In the genomic region with DNA sequence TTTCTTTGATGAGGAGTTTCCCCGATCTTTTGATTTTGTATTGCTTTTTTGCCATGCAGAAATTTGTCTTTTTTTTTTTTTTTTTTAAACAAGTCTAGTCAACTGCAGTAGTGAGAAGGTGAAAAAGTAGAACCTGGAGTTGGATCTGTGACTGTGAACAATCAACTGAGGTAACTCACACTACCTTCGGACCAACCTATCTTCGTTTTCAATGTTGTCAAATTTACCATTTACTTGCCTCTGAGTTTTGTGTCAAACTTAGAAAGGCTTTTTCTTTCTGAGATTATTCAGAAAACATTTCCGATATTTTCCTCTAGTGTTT, we compare ENCODE assay signal across 34 cellular contexts. TPM values are rescaled to one million over a fixed set of nuclear protein-coding genes. Genes with fewer than 3 reads are reported as not detected.
DNase-seq lines count a peak whose midpoint lies in the region; ATAC-seq, FAIRE-seq and TF ChIP-seq lines count a peak whose summit lies in the region.
"Had no signal": no experiment of that assay in that cellular context is flagged by ENCODE, and none has a peak within 500 bp of the region (broad histone marks: within the 10 kb centered on the region; RNA-seq: fewer than 3 reads in every experiment).

No MANE protein-coding gene starts in this region.

- no peak for ATAC-seq in activated CD8-positive, alpha-beta memory T cell treated with anti-CD3 and anti-CD28 coated beads, Interleukin-2, amount 10 ng/mL, durations not matched to agents 7 days and 5 days
- ATAC-seq in K562, result no peak
- no peak for ATAC-seq in lower lobe of right lung
- ATAC-seq: heart left ventricle, natural killer cell, psoas muscle had no signal

- H3K27me3 ChIP-seq in CD4-positive, alpha-beta memory T cell (ENCODE audit: insufficient read depth, low read length), result no peaks in the 10 kb centered on the region
- H3K27me3 ChIP-seq in K562 (ENCODE audit: control insufficient read depth in 2 of 2, insufficient read depth in 2 of 2, low read length in 2 of 2) (no peaks in the 10 kb centered on the region), lower lobe of right lung (ENCODE audit: low read depth) (no peaks in the 10 kb centered on the region)
- H3K27me3 ChIP-seq: brain microvascular endothelial cell, dorsolateral prefrontal cortex, heart left ventricle, sigmoid colon, SJCRH30, tibial nerve had no signal

- 46% methylated on average over 4 of the region's 4 CpGs for WGBS in K562 (ENCODE audit: insufficient coverage, low coverage, missing lambda C conversion rate)

- H3K4me2 ChIP-seq in K562 (ENCODE audit: insufficient read depth, low read length), result no peak overlapping the region

- H3K36me3 Mint-ChIP-seq in activated CD8-positive, alpha-beta memory T cell treated with anti-CD3 and anti-CD28 coated beads, Interleukin-2, amount 10 ng/mL, durations not matched to agents 7 days and 5 days, result peaks cover 7% of the 10 kb centered on the region
- peaks cover 9 to 22% of the 10 kb centered on the region in 2 donors for H3K36me3 Mint-ChIP-seq in CD4-positive, alpha-beta memory T cell
- H3K36me3 Mint-ChIP-seq in activated CD4-positive, alpha-beta memory T cell treated with anti-CD3 and anti-CD28 coated beads for 36 hours, result peaks cover 10% of the 10 kb centered on the region
- H3K36me3 Mint-ChIP-seq: natural killer cell had no signal

- no peak overlapping the region for H3K4me3 Mint-ChIP-seq in activated CD8-positive, alpha-beta memory T cell treated with anti-CD3 and anti-CD28 coated beads, Interleukin-2, amount 10 ng/mL, durations not matched to agents 7 days and 5 days
- H3K4me3 Mint-ChIP-seq in CD4-positive, alpha-beta memory T cell, result peak overlapping the region; percentile 23 to 77 (median 66)
- H3K4me3 Mint-ChIP-seq in activated CD4-positive, alpha-beta memory T cell treated with anti-CD3 and anti-CD28 coated beads for 36 hours, result peak overlapping the region; percentile 56
- H3K4me3 Mint-ChIP-seq: B cell, natural killer cell had no signal

- H3K4me1 ChIP-seq in CD4-positive, alpha-beta memory T cell (ENCODE audit: insufficient read depth, low read length), result peaks cover 22% of the 10 kb centered on the region
- H3K4me1 ChIP-seq in K562 (replicated peaks in 1 of 2; ENCODE audit: control insufficient read depth in 2 of 2, insufficient read depth in 2 of 2, low read length in 2 of 2) (peaks cover 3 to 6% of the 10 kb centered on the region in 2 experiments; a peak in 3 of 5 replicates), lower lobe of right lung (no peaks in the 10 kb centered on the region)
- H3K4me1 ChIP-seq: psoas muscle, sigmoid colon, SJCRH30, tibial nerve had no signal

- no peaks in the 10 kb centered on the region for H3K9me3 ChIP-seq in CD4-positive, alpha-beta memory T cell (ENCODE audit: control insufficient read depth in 1 of 2, low read length in 2 of 2)
- H3K9me3 ChIP-seq in K562 (replicated peaks; ENCODE audit: control insufficient read depth, insufficient read depth, low read depth, low read length), result no peaks in the 10 kb centered on the region
- H3K9me3 ChIP-seq in lower lobe of right lung, result no peaks in the 10 kb centered on the region
- H3K9me3 ChIP-seq: heart left ventricle, psoas muscle, sigmoid colon, SJCRH30 had no signal

- CTCF ChIA-PET in activated CD8-positive, alpha-beta memory T cell treated with anti-CD3 and anti-CD28 coated beads, Interleukin-2, amount 10 ng/mL, durations not matched to agents 7 days and 5 days (lab: Charles Lee), result no interaction called here
- CTCF ChIA-PET in CD4-positive, alpha-beta memory T cell (lab: Charles Lee; ENCODE audit: partially characterized antibody), result no interaction called here
- CTCF ChIA-PET in activated CD4-positive, alpha-beta memory T cell treated with anti-CD3 and anti-CD28 coated beads for 36 hours (lab: Charles Lee), result interaction anchor here (1.0 to 1.5 kb wide), 3 partner anchors 19 to 89 kb away, joined by 3 to 6 read pairs (median 3); no protein-coding TSS in a partner anchor
- CTCF ChIA-PET in K562 (lab: Yijun Ruan, JAX; ENCODE audit: low intra/inter-chr PET ratio), result no interaction called here

- DNase-seq in activated CD8-positive, alpha-beta memory T cell treated with anti-CD3 and anti-CD28 coated beads, Interleukin-2, amount 10 ng/mL, durations not matched to agents 7 days and 5 days, result no peak
- DNase-seq in activated CD8-positive, alpha-beta memory T cell treated with anti-CD3 and anti-CD28 coated beads, Interleukin-2, amount 50 U/mL, for 48 hours, result no peak
- DNase-seq in CD4-positive, alpha-beta memory T cell, result no peak
- DNase-seq in activated CD4-positive, alpha-beta memory T cell treated with anti-CD3 and anti-CD28 coated beads for 36 hours, result no peak
- DNase-seq in K562 (ENCODE audit: extremely low read depth in 1 of 4, low spot score in 3 of 4), result no peak
- DNase-seq in islet precursor cell, result no peak
- DNase-seq in lower lobe of right lung, result no peak
- no peak for DNase-seq in NCI-H187 treated with DMSO at 0.1 percent for 48 hours (lab: John Stamatoyannopoulos, UW)
- DNase-seq: ACHN; activated CD4-positive, CD25-positive, alpha-beta regulatory T cell; amygdala; brain microvascular endothelial cell; cerebellar nuclear complex; COR-L47; dorsolateral prefrontal cortex; foreskin melanocyte; heart left ventricle; midbrain; natural killer cell; NCI-H1105; NCI-H1930; NCI-H510A treated with DMSO at 0.1 percent for 48 hours; nucleus accumbens; psoas muscle; RPMI8226; SJCRH30; stimulated activated CD4-positive, alpha-beta T cell treated with anti-CD3 and anti-CD28 coated beads, Interleukin-12 subunit alpha, Interleukin-12 subunit beta, amount 100 ng/mL, for 4 hours; stimulated activated CD4-positive, alpha-beta T cell treated with anti-CD3 and anti-CD28 coated beads, Interleukin-2, amount 100 ng/mL, for 48 hours; SW 1271 had no signal

- peaks cover 4% of the 10 kb centered on the region for H3K36me3 ChIP-seq in CD4-positive, alpha-beta memory T cell (ENCODE audit: insufficient read depth, low read length)
- H3K36me3 ChIP-seq in K562 (ENCODE audit: control insufficient read depth, insufficient read depth, low read length), result peaks cover 3% of the 10 kb centered on the region; the same call in 1 of the 3 replicates
- H3K36me3 ChIP-seq in lower lobe of right lung, result peaks cover 10% of the 10 kb centered on the region
- H3K36me3 ChIP-seq: SJCRH30 had no signal

- no peaks in the 10 kb centered on the region for H3K79me2 ChIP-seq in K562 (ENCODE audit: control insufficient read depth, insufficient read depth, low read length)

- H3K9ac ChIP-seq in K562 (ENCODE audit: insufficient read depth in 1 of 2, low read depth in 2 of 2, low read length in 2 of 2), result no peak overlapping the region

- H3K27me3 Mint-ChIP-seq in activated CD8-positive, alpha-beta memory T cell treated with anti-CD3 and anti-CD28 coated beads, Interleukin-2, amount 10 ng/mL, durations not matched to agents 7 days and 5 days, result no peaks in the 10 kb centered on the region
- H3K27me3 Mint-ChIP-seq in CD4-positive, alpha-beta memory T cell, result no peaks in the 10 kb centered on the region
- H3K27me3 Mint-ChIP-seq in activated CD4-positive, alpha-beta memory T cell treated with anti-CD3 and anti-CD28 coated beads for 36 hours, result no peaks in the 10 kb centered on the region
- H3K27me3 Mint-ChIP-seq: B cell had no signal

- H3K4me1 Mint-ChIP-seq in activated CD8-positive, alpha-beta memory T cell treated with anti-CD3 and anti-CD28 coated beads, Interleukin-2, amount 10 ng/mL, durations not matched to agents 7 days and 5 days, result peaks cover 16% of the 10 kb centered on the region
- H3K4me1 Mint-ChIP-seq in CD4-positive, alpha-beta memory T cell, result peaks cover 26 to 48% (median 37%) of the 10 kb centered on the region in 4 donors
- peaks cover 37% of the 10 kb centered on the region for H3K4me1 Mint-ChIP-seq in activated CD4-positive, alpha-beta memory T cell treated with anti-CD3 and anti-CD28 coated beads for 36 hours (ENCODE audit: low read depth)
- H3K4me1 Mint-ChIP-seq: B cell had no signal

- no peak for FAIRE-seq in K562 (lab: Jason Lieb, UNC)
- FAIRE-seq: GM12892, keratinocyte had no signal

- POLR2A ChIA-PET in CD4-positive, alpha-beta memory T cell (lab: Charles Lee; ENCODE audit: partially characterized antibody), result interaction anchor here (1.4 to 5.5 kb wide), 2 partner anchors 11 to 46 kb away, joined by 3 to 36 read pairs; no protein-coding TSS in a partner anchor
- POLR2A ChIA-PET in activated CD4-positive, alpha-beta memory T cell treated with anti-CD3 and anti-CD28 coated beads for 36 hours (lab: Charles Lee), result no interaction called here
- POLR2A ChIA-PET in K562 (lab: Yijun Ruan, JAX), result interaction anchor here (1.0 to 5.6 kb wide), 5 partner anchors 9 to 81 kb away, joined by 3 to 46 read pairs (median 6); no protein-coding TSS in a partner anchor

- TF ChIP-seq CTCF in K562 (IDR thresholded peaks at IDR 0.05 in 2 of 3, conservative IDR thresholded peaks at IDR 0.05 in 1 of 3; ENCODE audit: insufficient read depth in 2 of 3, low read depth in 1 of 3, low read length in 3 of 3), result no peak
- TF ChIP-seq CTCF in lower lobe of right lung (IDR thresholded peaks at IDR 0.05), result no peak

- TF ChIP-seq RAD21 in K562 (CRISPR knock-in tag; conservative IDR thresholded peaks at IDR 0.05 in 1 of 2, IDR thresholded peaks at IDR 0.05 in 1 of 2), result no peak

- no peak overlapping the region for H2AFZ ChIP-seq in K562 (ENCODE audit: low read depth, low read length)

- H3K27ac ChIP-seq in CD4-positive, alpha-beta memory T cell (ENCODE audit: low read depth, low read length), result no peak overlapping the region
- H3K27ac ChIP-seq in K562 (ENCODE audit: extremely low read depth, low read depth, low read length) (no peak overlapping the region), lower lobe of right lung (no peak overlapping the region)
- H3K27ac ChIP-seq: brain microvascular endothelial cell, dorsolateral prefrontal cortex, psoas muscle, sigmoid colon, SJCRH30, tibial nerve had no signal

- H3K27ac Mint-ChIP-seq in activated CD8-positive, alpha-beta memory T cell treated with anti-CD3 and anti-CD28 coated beads, Interleukin-2, amount 10 ng/mL, durations not matched to agents 7 days and 5 days, result peak overlapping the region; percentile 65
- H3K27ac Mint-ChIP-seq in CD4-positive, alpha-beta memory T cell, result peak overlapping the region; percentile 80 to 87 (median 84)
- H3K27ac Mint-ChIP-seq in activated CD4-positive, alpha-beta memory T cell treated with anti-CD3 and anti-CD28 coated beads for 36 hours, result peak overlapping the region; percentile 87
- H3K27ac Mint-ChIP-seq: B cell, natural killer cell had no signal

- peaks cover 16% of the 10 kb centered on the region for H4K20me1 ChIP-seq in K562 (replicated peaks; ENCODE audit: control insufficient read depth, insufficient read depth, low read length)

- no peaks in the 10 kb centered on the region for H3K9me1 ChIP-seq in K562 (ENCODE audit: control insufficient read depth, insufficient read depth, low read length)

- intact Hi-C loops in CD4-positive, alpha-beta memory T cell (cut with micrococcal nuclease), result no loop called here
- intact Hi-C loops in activated CD4-positive, alpha-beta memory T cell treated with anti-CD3 and anti-CD28 coated beads for 36 hours (cut with micrococcal nuclease), result loop anchor here (1.0 to 2.0 kb wide), 2 partner anchors 21 to 76 kb away; no protein-coding TSS in a partner anchor
- intact Hi-C loops in K562 (cut with micrococcal nuclease), result no loop called here
- intact Hi-C loops in lower lobe of right lung (cut with DNase I), result no loop called here

- TF ChIP-seq EP300 in K562 (IDR thresholded peaks at IDR 0.05; ENCODE audit: low read length), result no peak

- no TSS peak for BruUV-seq in K562 (replicated peaks; lab: Mats Ljungman, UMichigan)

- no peak for TF ChIP-seq POLR2A in K562 (conservative IDR thresholded peaks at IDR 0.05)

- no peak overlapping the region for H3K4me3 ChIP-seq in CD4-positive, alpha-beta memory T cell (ENCODE audit: low read length in 2 of 2)
- no peak overlapping the region for H3K4me3 ChIP-seq in K562
- no peak overlapping the region for H3K4me3 ChIP-seq in lower lobe of right lung
- H3K4me3 ChIP-seq: dorsolateral prefrontal cortex, heart left ventricle, psoas muscle, sigmoid colon, SJCRH30, tibial nerve had no signal

- no peaks in the 10 kb centered on the region for H3K9me3 Mint-ChIP-seq in activated CD8-positive, alpha-beta memory T cell treated with anti-CD3 and anti-CD28 coated beads, Interleukin-2, amount 10 ng/mL, durations not matched to agents 7 days and 5 days (ENCODE audit: low read depth)
- no peaks in the 10 kb centered on the region for H3K9me3 Mint-ChIP-seq in CD4-positive, alpha-beta memory T cell
- no peaks in the 10 kb centered on the region for H3K9me3 Mint-ChIP-seq in activated CD4-positive, alpha-beta memory T cell treated with anti-CD3 and anti-CD28 coated beads for 36 hours
- H3K9me3 Mint-ChIP-seq: natural killer cell had no signal

- in situ Hi-C loops in K562 (cut with MboI), result no loop called here

RNA-seq across cellular contexts. Expression of a gene that starts 20.5 kb away (rescaled TPM):
- total RNA-seq in activated CD8-positive, alpha-beta memory T cell treated with anti-CD3 and anti-CD28 coated beads, Interleukin-2, amount 10 ng/mL, durations not matched to agents 7 days and 5 days, result 10 to 100 TPM; 27.5 to 31.7 TPM
- 10 to 100 TPM; 60.2 to 63.1 TPM for total RNA-seq in CD4-positive, alpha-beta memory T cell
- 10 to 100 TPM; 19.4 to 23.9 TPM for polyA plus RNA-seq in CD4-positive, alpha-beta memory T cell
- 10 to 100 TPM; 23.3 to 25.5 TPM for total RNA-seq in activated CD4-positive, alpha-beta memory T cell treated with anti-CD3 and anti-CD28 coated beads for 36 hours
- 116 and 152 TPM in 2 replicates for total RNA-seq in K562 (2011; cell fraction: chromatin; rRNA removed; ENCODE audit: low replicate concordance)
- total RNA-seq in K562 (2011; cell fraction: nucleolus; rRNA removed), result 68.5 and 75.0 TPM in 2 replicates
- total RNA-seq in K562 (2011; cell fraction: nucleoplasm; rRNA removed), result 88.1 and 101 TPM in 2 replicates
- 15.1 and 15.6 TPM in 2 replicates for total RNA-seq in K562 (2014; rRNA removed)
- 13.5 and 15.3 TPM in 2 replicates for total RNA-seq in K562 (2014; rRNA removed; fragmentation: Illumina TruSeq; extraction: Trizol)
- total RNA-seq in K562 (2015; rRNA removed; fragmentation: Illumina TruSeq; extraction: Trizol), result 15.2 and 15.7 TPM in 2 replicates
- 20.1 and 21.1 TPM in 2 replicates for total RNA-seq in K562 (2021)
- 25.6 and 43.0 TPM in 2 replicates for polyA plus RNA-seq in K562 (2011; rRNA removed)
- polyA plus RNA-seq in K562 (2011; cell fraction: cytosol; rRNA removed), result 24.5 and 36.2 TPM in 2 replicates
- 73.7 and 92.5 TPM in 2 replicates for polyA plus RNA-seq in K562 (2011; cell fraction: nucleus; rRNA removed)
- polyA plus RNA-seq in K562 (2012), result 15.0 and 42.6 TPM in 2 replicates
- 15.4 and 16.5 TPM in 2 replicates for polyA plus RNA-seq in K562 (2014; fragmentation: Illumina TruSeq; extraction: Trizol)
- polyA plus RNA-seq in K562 (2014; fragmentation: Nextera tagmentation; extraction: Ambion mirVana), result 1 to 10 TPM; 1.3 to 1.8 TPM
- polyA plus RNA-seq in K562 (2014; rRNA removed), result 15.8 and 18.6 TPM in 2 replicates
- 24.1 and 42.3 TPM in 2 replicates for polyA minus RNA-seq in K562 (2011; rRNA and poly(A)+ RNA removed)
- polyA minus RNA-seq in K562 (2011; cell fraction: cytosol; rRNA and poly(A)+ RNA removed), result 13.4 and 21.4 TPM in 2 replicates
- polyA minus RNA-seq in K562 (2011; cell fraction: nucleus; rRNA and poly(A)+ RNA removed), result 36.2 and 65.9 TPM in 2 replicates
- 24.0 TPM for total RNA-seq in lower lobe of right lung

RNA-seq across cellular contexts. Expression of a gene that starts 32.3 kb away (rescaled TPM):
- 100 to 1,000 TPM; 145 to 179 TPM for total RNA-seq in activated CD8-positive, alpha-beta memory T cell treated with anti-CD3 and anti-CD28 coated beads, Interleukin-2, amount 10 ng/mL, durations not matched to agents 7 days and 5 days
- 100 to 1,000 TPM; 225 to 237 TPM for total RNA-seq in CD4-positive, alpha-beta memory T cell
- polyA plus RNA-seq in CD4-positive, alpha-beta memory T cell, result 10 to 100 TPM; 15.6 to 86.8 TPM
- total RNA-seq in activated CD4-positive, alpha-beta memory T cell treated with anti-CD3 and anti-CD28 coated beads for 36 hours, result 10 to 100 TPM; 93.3 to 97.4 TPM
- 482 and 971 TPM in 2 replicates for total RNA-seq in K562 (2011; cell fraction: chromatin; rRNA removed; ENCODE audit: low replicate concordance)
- total RNA-seq in K562 (2011; cell fraction: nucleolus; rRNA removed), result 663 TPM in 2 replicates
- total RNA-seq in K562 (2011; cell fraction: nucleoplasm; rRNA removed), result 469 and 476 TPM in 2 replicates
- 72.6 and 103 TPM in 2 replicates for total RNA-seq in K562 (2014; rRNA removed)
- total RNA-seq in K562 (2014; rRNA removed; fragmentation: Illumina TruSeq; extraction: Trizol), result 26.1 and 26.4 TPM in 2 replicates
- total RNA-seq in K562 (2015; rRNA removed; fragmentation: Illumina TruSeq; extraction: Trizol), result 59.2 and 60.1 TPM in 2 replicates
- total RNA-seq in K562 (2021), result 264 and 271 TPM in 2 replicates
- polyA plus RNA-seq in K562 (2011; rRNA removed), result 40.4 and 111 TPM in 2 replicates
- 75.5 and 117 TPM in 2 replicates for polyA plus RNA-seq in K562 (2011; cell fraction: cytosol; rRNA removed)
- 369 and 471 TPM in 2 replicates for polyA plus RNA-seq in K562 (2011; cell fraction: nucleus; rRNA removed)
- 148 and 229 TPM in 2 replicates for polyA plus RNA-seq in K562 (2012)
- polyA plus RNA-seq in K562 (2014; fragmentation: Illumina TruSeq; extraction: Trizol), result 76.0 and 122 TPM in 2 replicates
- 1 to 10 TPM; 4.0 to 5.2 TPM for polyA plus RNA-seq in K562 (2014; fragmentation: Nextera tagmentation; extraction: Ambion mirVana)
- 102 and 130 TPM in 2 replicates for polyA plus RNA-seq in K562 (2014; rRNA removed)
- 98.8 and 108 TPM in 2 replicates for polyA minus RNA-seq in K562 (2011; rRNA and poly(A)+ RNA removed)
- 188 and 326 TPM in 2 replicates for polyA minus RNA-seq in K562 (2011; cell fraction: cytosol; rRNA and poly(A)+ RNA removed)
- 310 and 409 TPM in 2 replicates for polyA minus RNA-seq in K562 (2011; cell fraction: nucleus; rRNA and poly(A)+ RNA removed)
- 105 TPM for total RNA-seq in lower lobe of right lung

RNA-seq across cellular contexts. Expression of a gene that starts 37.5 kb away (rescaled TPM):
- total RNA-seq in activated CD8-positive, alpha-beta memory T cell treated with anti-CD3 and anti-CD28 coated beads, Interleukin-2, amount 10 ng/mL, durations not matched to agents 7 days and 5 days, result 1 to 10 TPM in 1 of 2 experiments, under 1 TPM in 1; 0.54 to 1.1 TPM
- total RNA-seq in CD4-positive, alpha-beta memory T cell, result 1 to 10 TPM; 2.6 to 2.7 TPM
- polyA plus RNA-seq in CD4-positive, alpha-beta memory T cell, result 1 to 10 TPM in 1 of 2 donors, under 1 TPM in 1; 0.12 to 1.1 TPM
- under 1 TPM; 0.43 to 0.70 TPM for total RNA-seq in activated CD4-positive, alpha-beta memory T cell treated with anti-CD3 and anti-CD28 coated beads for 36 hours
- 0.65 TPM in 1 of 2 replicates, not detected in the other for total RNA-seq in K562 (2011; cell fraction: chromatin; rRNA removed; ENCODE audit: low replicate concordance)
- 0.50 and 0.92 TPM in 2 replicates for total RNA-seq in K562 (2011; cell fraction: nucleolus; rRNA removed)
- total RNA-seq in K562 (2011; cell fraction: nucleoplasm; rRNA removed), result 0.15 TPM in 2 replicates
- total RNA-seq in K562 (2014; rRNA removed) (0.20 and 0.32 TPM in 2 replicates), K562 (2014; rRNA removed; fragmentation: Illumina TruSeq; extraction: Trizol) (not detected in 2 replicates), K562 (2015; rRNA removed; fragmentation: Illumina TruSeq; extraction: Trizol) (not detected in 2 replicates), K562 (2021) (0.13 and 0.29 TPM in 2 replicates), lower lobe of right lung (12.6 TPM)
- polyA plus RNA-seq in K562 (2011; rRNA removed) (0.06 and 0.26 TPM in 2 replicates), K562 (2014; fragmentation: Illumina TruSeq; extraction: Trizol) (not detected in 2 replicates), K562 (2014; fragmentation: Nextera tagmentation; extraction: Ambion mirVana) (not detected), K562 (2014; rRNA removed) (0.13 and 0.23 TPM in 2 replicates)
- polyA plus RNA-seq in K562 (2011; cell fraction: cytosol; rRNA removed), result 0.15 and 0.25 TPM in 2 replicates
- polyA plus RNA-seq in K562 (2011; cell fraction: nucleus; rRNA removed), result 0.61 and 0.65 TPM in 2 replicates
- 0.21 and 1.3 TPM in 2 replicates for polyA plus RNA-seq in K562 (2012)
- not detected in 2 replicates for polyA minus RNA-seq in K562 (2011; rRNA and poly(A)+ RNA removed)
- not detected in 2 replicates for polyA minus RNA-seq in K562 (2011; cell fraction: cytosol; rRNA and poly(A)+ RNA removed)
- 0.22 and 0.27 TPM in 2 replicates for polyA minus RNA-seq in K562 (2011; cell fraction: nucleus; rRNA and poly(A)+ RNA removed)
